13 cellular contexts compared by ENCODE assay signal in the genomic region with DNA sequence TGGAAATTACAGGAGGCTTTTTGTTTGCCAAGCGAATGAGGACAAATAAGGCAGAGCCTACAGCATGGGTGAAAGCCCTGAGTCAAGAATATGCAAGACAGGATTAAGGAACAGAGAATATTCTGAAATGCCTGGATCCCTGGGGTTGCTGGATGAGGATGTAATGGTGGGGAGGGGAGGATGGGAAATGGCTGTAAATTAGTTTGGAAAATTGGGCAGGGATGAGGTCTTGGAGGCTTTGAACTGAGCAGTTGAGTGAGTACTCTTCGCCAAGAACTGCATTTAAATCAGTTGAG.
DNase-seq lines count a peak whose midpoint lies in the region; TF ChIP-seq lines count a peak whose summit lies in the region.
"Had no signal": no experiment of that assay in that cellular context is flagged by ENCODE, and none has a peak within 500 bp of the region (broad histone marks: within the 10 kb centered on the region; RNA-seq: fewer than 3 reads in every experiment).

No MANE protein-coding gene starts in this region.

- no peaks in the 10 kb centered on the region for H4K20me1 ChIP-seq in Karpas-422 (ENCODE audit: insufficient read depth, low read depth, low read length)

- no peak for TF ChIP-seq CTCF in C4-2B (conservative IDR thresholded peaks at IDR 0.05)
- no peak for TF ChIP-seq CTCF in esophagus squamous epithelium (IDR thresholded peaks at IDR 0.05)
- TF ChIP-seq CTCF in stomach (IDR thresholded peaks at IDR 0.05): no peak

- no peaks in the 10 kb centered on the region for H3K9me3 ChIP-seq in Karpas-422 (ENCODE audit: low read length)
- no peaks in the 10 kb centered on the region for H3K9me3 ChIP-seq in esophagus squamous epithelium
- no peaks in the 10 kb centered on the region for H3K9me3 ChIP-seq in stomach
- H3K9me3 ChIP-seq: A549 had no signal

- TF ChIP-seq POLR2A in esophagus squamous epithelium (IDR thresholded peaks at IDR 0.05) (no peak), stomach (IDR thresholded peaks at IDR 0.05) (no peak)

- H3K27me3 Mint-ChIP-seq in activated CD4-positive, alpha-beta T cell treated with anti-CD3 and anti-CD28 coated beads, Interleukin-2, amount 10 ng/mL, durations not matched to agents 24 days and 14 days: peaks cover 25% of the 10 kb centered on the region

- no peak overlapping the region for H3K9ac ChIP-seq in Karpas-422 (ENCODE audit: low read length)

- DNase-seq in Karpas-422: peak; percentile 29
- no peak for DNase-seq in esophagus squamous epithelium (lab: John Stamatoyannopoulos, UW)
- no peak for DNase-seq in stomach
- DNase-seq in posterior cingulate gyrus: no peak
- no peak for DNase-seq in activated CD4-positive, alpha-beta T cell treated with anti-CD3 and anti-CD28 coated beads, Interleukin-2, amount 50 U/mL, for 48 hours
- no peak for DNase-seq in activated CD4-positive, alpha-beta T cell treated with anti-CD3 and anti-CD28 coated beads, Interleukin-2, amount 10 ng/mL, durations not matched to agents 24 days and 14 days
- DNase-seq: C1 segment of cervical spinal cord, DND-41, NCI-H187, NCI-H526 had no signal

- no peaks in the 10 kb centered on the region for H3K79me2 ChIP-seq in Karpas-422 (ENCODE audit: low read length)

- H3K36me3 Mint-ChIP-seq in activated CD4-positive, alpha-beta T cell treated with anti-CD3 and anti-CD28 coated beads, Interleukin-2, amount 10 ng/mL, durations not matched to agents 24 days and 14 days (ENCODE audit: low read depth): no peaks in the 10 kb centered on the region

- no peaks in the 10 kb centered on the region for H3K4me1 Mint-ChIP-seq in activated CD4-positive, alpha-beta T cell treated with anti-CD3 and anti-CD28 coated beads, Interleukin-2, amount 10 ng/mL, durations not matched to agents 24 days and 14 days

- H3K27ac ChIP-seq in C4-2B: peak overlapping the region; percentile 9; the same call in 1 of the 2 replicates
- H3K27ac ChIP-seq in Karpas-422 (ENCODE audit: low read length): no peak overlapping the region
- peak overlapping the region in 3 of 4 donors; percentile 37 to 77 (median 77) for H3K27ac ChIP-seq in esophagus squamous epithelium
- H3K27ac ChIP-seq in stomach: peak overlapping the region; percentile 7 to 73 (median 45)
- H3K27ac ChIP-seq: A549 had no signal

- intact Hi-C loops in esophagus squamous epithelium (cut with DNase I) (no loop called here), stomach (cut with DNase I; ENCODE audit: low total_unique reads) (no loop called here), posterior cingulate gyrus (cut with DNase I) (no loop called here)
- intact Hi-C loops in activated CD4-positive, alpha-beta T cell treated with anti-CD3 and anti-CD28 coated beads, Interleukin-2, amount 10 ng/mL, durations not matched to agents 24 days and 14 days (cut with micrococcal nuclease): no loop called here

- no peak overlapping the region for H3K27ac Mint-ChIP-seq in activated CD4-positive, alpha-beta T cell treated with anti-CD3 and anti-CD28 coated beads, Interleukin-2, amount 10 ng/mL, durations not matched to agents 24 days and 14 days

- H3K4me1 ChIP-seq in Karpas-422 (ENCODE audit: low read length) (no peaks in the 10 kb centered on the region), esophagus squamous epithelium (peaks cover 18 to 65% (median 32%) of the 10 kb centered on the region in 3 donors), stomach (peaks cover 16 to 37% (median 21%) of the 10 kb centered on the region in 4 donors)

- no peak overlapping the region for H3K4me2 ChIP-seq in Karpas-422 (ENCODE audit: low read depth, low read length, poor library complexity, severe bottlenecking)
- H3K4me2 ChIP-seq: A549 had no signal

- H2AFZ ChIP-seq in Karpas-422 (ENCODE audit: low read length): no peak overlapping the region

- H3K9me2 ChIP-seq in Karpas-422 (replicated peaks; ENCODE audit: insufficient read depth, low read length): no peaks in the 10 kb centered on the region

- WGBS in esophagus squamous epithelium, 2 donors: 79 to 86% methylated on average over 2 of the region's 2 CpGs
- 53 to 76% (median 65%) methylated on average over 2 of the region's 2 CpGs for WGBS in stomach, 5 donors

- H3K4me3 ChIP-seq in Karpas-422 (ENCODE audit: low read length) (no peak overlapping the region), esophagus squamous epithelium (no peak overlapping the region), stomach (no peak overlapping the region)
- H3K4me3 ChIP-seq: A549, GM12878 had no signal

- H3K27me3 ChIP-seq in Karpas-422 (ENCODE audit: low read length) (peaks cover 2% of the 10 kb centered on the region; the same call in 1 of the 2 replicates), esophagus squamous epithelium (no peaks in the 10 kb centered on the region), stomach (no peaks in the 10 kb centered on the region)

- no peak for TF ChIP-seq EP300 in stomach (IDR thresholded peaks at IDR 0.05)

- no peak overlapping the region for H3K4me3 Mint-ChIP-seq in activated CD4-positive, alpha-beta T cell treated with anti-CD3 and anti-CD28 coated beads, Interleukin-2, amount 10 ng/mL, durations not matched to agents 24 days and 14 days

- H3K9me3 Mint-ChIP-seq in activated CD4-positive, alpha-beta T cell treated with anti-CD3 and anti-CD28 coated beads, Interleukin-2, amount 10 ng/mL, durations not matched to agents 24 days and 14 days: no peaks in the 10 kb centered on the region

- H3K36me3 ChIP-seq in Karpas-422 (ENCODE audit: insufficient read depth, low read length) (no peaks in the 10 kb centered on the region), esophagus squamous epithelium (no peaks in the 10 kb centered on the region), stomach (no peaks in the 10 kb centered on the region)
